23 cellular contexts compared by ENCODE assay signal in the genomic region with DNA sequence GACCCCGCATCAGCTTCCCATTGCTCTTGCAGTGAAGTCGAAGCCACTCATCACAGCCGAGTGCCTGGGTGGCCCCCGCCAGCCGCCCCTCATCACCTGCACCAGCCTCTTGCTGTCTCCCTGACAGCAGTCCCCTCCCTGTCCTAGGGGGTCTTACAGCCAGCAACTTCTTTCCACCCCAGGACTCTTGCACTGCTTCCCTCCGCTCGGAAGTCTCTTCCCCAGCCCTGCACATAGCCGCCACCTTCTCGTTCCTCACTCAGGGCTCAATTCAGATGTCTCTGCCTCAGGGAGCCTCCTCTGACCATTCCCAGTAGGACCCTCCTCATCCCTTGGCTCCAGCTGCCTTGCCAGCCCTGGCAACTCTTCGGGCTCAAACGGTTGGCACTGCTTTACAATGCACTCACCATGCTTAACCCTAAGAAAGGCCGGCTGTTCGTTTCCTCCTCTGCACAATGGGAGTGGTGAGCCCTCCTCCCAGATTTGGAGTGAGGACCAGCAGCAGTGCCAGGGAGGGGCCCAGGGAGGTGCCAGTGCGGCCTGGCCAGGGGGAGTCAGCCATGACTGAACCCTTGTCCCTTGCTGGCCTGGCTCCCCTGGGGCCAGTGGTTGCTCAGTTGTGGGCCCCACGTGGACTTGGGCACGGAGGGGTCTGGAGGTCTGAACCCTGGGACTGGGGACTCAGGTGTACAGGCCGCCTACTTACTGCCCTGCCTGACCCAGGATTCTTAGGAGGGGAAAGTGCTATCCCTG. TPM values are rescaled to one million over a fixed set of nuclear protein-coding genes. Genes with fewer than 3 reads are reported as not detected.
DNase-seq lines count a peak whose midpoint lies in the region; ATAC-seq and TF ChIP-seq lines count a peak whose summit lies in the region.
"Had no signal": no experiment of that assay in that cellular context is flagged by ENCODE, and none has a peak within 500 bp of the region (broad histone marks: within the 10 kb centered on the region; RNA-seq: fewer than 3 reads in every experiment).

No MANE protein-coding gene starts in this region.

- H2AFZ ChIP-seq in osteoblast (ENCODE audit: low read length), result no peak overlapping the region
- H2AFZ ChIP-seq: GM23338 had no signal

- peaks cover 19% of the 10 kb centered on the region for H3K4me1 ChIP-seq in osteoblast (ENCODE audit: insufficient read depth, low read length)

- no peak for DNase-seq in activated CD4-positive, alpha-beta T cell treated with anti-CD3 and anti-CD28 coated beads, Interleukin-2, amount 10 ng/mL, durations not matched to agents 7 days and 5 days
- no peak for DNase-seq in activated CD4-positive, alpha-beta T cell treated with anti-CD3 and anti-CD28 coated beads, Interleukin-2, amount 50 U/mL, for 1 hour
- DNase-seq in activated naive CD8-positive, alpha-beta T cell treated with anti-CD3 and anti-CD28 coated beads, Interleukin-2, amount 10 ng/mL, durations not matched to agents 7 days and 5 days, result no peak
- DNase-seq in osteoblast (ENCODE audit: insufficient read length, low spot score, missing footprints), result peak; percentile 38
- no peak for DNase-seq in MG63
- no peak for DNase-seq in erythroblast (lab: John Stamatoyannopoulos, UW)
- DNase-seq: ACHN; activated CD8-positive, alpha-beta memory T cell treated with anti-CD3 and anti-CD28 coated beads, Interleukin-2, amount 10 ng/mL, durations not matched to agents 7 days and 5 days; dermis blood vessel endothelial cell; EL; mucosa of descending colon; NCI-H1092; NCI-H526 treated with DMSO at 0.1 percent for 48 hours; occipital lobe; stimulated activated CD4-positive, alpha-beta T cell treated with anti-CD3 and anti-CD28 coated beads, Interleukin-15, amount 100 ng/mL, for 24 hours; stomach had no signal

- H3K27me3 ChIP-seq in osteoblast (ENCODE audit: insufficient read depth, low read length) (no peaks in the 10 kb centered on the region), MG63 (no peaks in the 10 kb centered on the region)
- H3K27me3 ChIP-seq: right atrium auricular region had no signal

- no peak for ATAC-seq in activated naive CD8-positive, alpha-beta T cell treated with anti-CD3 and anti-CD28 coated beads, Interleukin-2, amount 10 ng/mL, durations not matched to agents 7 days and 5 days (ENCODE audit: low read depth)
- no peak for ATAC-seq in HG03039 (IDR thresholded peaks at IDR 0.05; ENCODE audit: unreplicated experiment)
- ATAC-seq: activated CD8-positive, alpha-beta memory T cell treated with anti-CD3 and anti-CD28 coated beads, Interleukin-2, amount 10 ng/mL, durations not matched to agents 7 days and 5 days; esophagus mucosa; GM23338; mucosa of descending colon; Right ventricle myocardium inferior had no signal

- H3K36me3 Mint-ChIP-seq in activated CD4-positive, alpha-beta T cell treated with anti-CD3 and anti-CD28 coated beads, Interleukin-2, amount 10 ng/mL, durations not matched to agents 7 days and 5 days (ENCODE audit: low read depth), result peaks cover 93% of the 10 kb centered on the region
- peaks cover 2% of the 10 kb centered on the region for H3K36me3 Mint-ChIP-seq in IgD-negative memory B cell
- H3K36me3 Mint-ChIP-seq in activated naive CD8-positive, alpha-beta T cell treated with anti-CD3 and anti-CD28 coated beads, Interleukin-2, amount 10 ng/mL, durations not matched to agents 7 days and 5 days, result peaks cover 36% of the 10 kb centered on the region
- H3K36me3 Mint-ChIP-seq: activated CD8-positive, alpha-beta memory T cell treated with anti-CD3 and anti-CD28 coated beads, Interleukin-2, amount 10 ng/mL, durations not matched to agents 7 days and 5 days had no signal

- H3K36me3 ChIP-seq in osteoblast (ENCODE audit: insufficient read depth, low read length) (peaks cover 11% of the 10 kb centered on the region), MG63 (peaks cover 31% of the 10 kb centered on the region)
- H3K36me3 ChIP-seq: right atrium auricular region had no signal

- no peaks in the 10 kb centered on the region for H3K9me3 Mint-ChIP-seq in activated CD4-positive, alpha-beta T cell treated with anti-CD3 and anti-CD28 coated beads, Interleukin-2, amount 10 ng/mL, durations not matched to agents 7 days and 5 days
- no peaks in the 10 kb centered on the region for H3K9me3 Mint-ChIP-seq in IgD-negative memory B cell
- H3K9me3 Mint-ChIP-seq in activated naive CD8-positive, alpha-beta T cell treated with anti-CD3 and anti-CD28 coated beads, Interleukin-2, amount 10 ng/mL, durations not matched to agents 7 days and 5 days, result no peaks in the 10 kb centered on the region
- H3K9me3 Mint-ChIP-seq: GM23338 had no signal

- CTCF ChIA-PET in activated CD4-positive, alpha-beta T cell treated with anti-CD3 and anti-CD28 coated beads, Interleukin-2, amount 10 ng/mL, durations not matched to agents 7 days and 5 days (lab: Charles Lee), result interaction anchor here (0.9 to 10.7 kb wide), 7 partner anchors 8 to 81 kb away, joined by 3 to 99 read pairs (median 5); no protein-coding TSS in a partner anchor

- peaks cover 12% of the 10 kb centered on the region for H4K20me1 ChIP-seq in osteoblast (ENCODE audit: insufficient read depth, low read length)

- H3K27ac Mint-ChIP-seq in activated CD4-positive, alpha-beta T cell treated with anti-CD3 and anti-CD28 coated beads, Interleukin-2, amount 10 ng/mL, durations not matched to agents 7 days and 5 days, result peak overlapping the region; percentile 91
- peak overlapping the region; percentile 97 to 98 (median 97) for H3K27ac Mint-ChIP-seq in IgD-negative memory B cell
- H3K27ac Mint-ChIP-seq in activated naive CD8-positive, alpha-beta T cell treated with anti-CD3 and anti-CD28 coated beads, Interleukin-2, amount 10 ng/mL, durations not matched to agents 7 days and 5 days, result peak overlapping the region; percentile 93
- H3K27ac Mint-ChIP-seq: activated CD8-positive, alpha-beta memory T cell treated with anti-CD3 and anti-CD28 coated beads, Interleukin-2, amount 10 ng/mL, durations not matched to agents 7 days and 5 days; GM23338 had no signal

- TF ChIP-seq CTCF in osteoblast (IDR thresholded peaks at IDR 0.05; ENCODE audit: extremely low read depth, low read depth, low read length), result no peak

- no peaks in the 10 kb centered on the region for H3K79me2 ChIP-seq in osteoblast (ENCODE audit: insufficient read depth, low read length)

- POLR2A ChIA-PET in activated CD4-positive, alpha-beta T cell treated with anti-CD3 and anti-CD28 coated beads, Interleukin-2, amount 10 ng/mL, durations not matched to agents 7 days and 5 days (lab: Charles Lee), result no interaction called here
- POLR2A ChIA-PET in activated naive CD8-positive, alpha-beta T cell treated with anti-CD3 and anti-CD28 coated beads, Interleukin-2, amount 10 ng/mL, durations not matched to agents 7 days and 5 days (lab: Charles Lee), result interaction anchor here (0.8 to 10.9 kb wide), 10 partner anchors 5 to 81 kb away, joined by 3 to 174 read pairs (median 6); partner anchors contain the start of gene TCF7

- H3K9me3 ChIP-seq in osteoblast (ENCODE audit: low read depth, low read length), result no peaks in the 10 kb centered on the region
- no peaks in the 10 kb centered on the region for H3K9me3 ChIP-seq in MG63
- H3K9me3 ChIP-seq: mucosa of descending colon, right atrium auricular region, stomach had no signal

- H3K4me3 ChIP-seq in osteoblast (ENCODE audit: insufficient read depth, low read length), result no peak overlapping the region
- no peak overlapping the region for H3K4me3 ChIP-seq in MG63
- H3K4me3 ChIP-seq: GM23338, mucosa of descending colon, right atrium auricular region, stomach had no signal

- no peak for TF ChIP-seq POLR2A in erythroblast (IDR thresholded peaks at IDR 0.05; ENCODE audit: low read length)

- no peak overlapping the region for H3K4me2 ChIP-seq in osteoblast (ENCODE audit: insufficient read depth, low read length)
- H3K4me2 ChIP-seq: GM23338 had no signal

- peaks cover 1% of the 10 kb centered on the region for H3K27me3 Mint-ChIP-seq in activated CD4-positive, alpha-beta T cell treated with anti-CD3 and anti-CD28 coated beads, Interleukin-2, amount 10 ng/mL, durations not matched to agents 7 days and 5 days
- H3K27me3 Mint-ChIP-seq in IgD-negative memory B cell, result no peaks in the 10 kb centered on the region
- H3K27me3 Mint-ChIP-seq in activated naive CD8-positive, alpha-beta T cell treated with anti-CD3 and anti-CD28 coated beads, Interleukin-2, amount 10 ng/mL, durations not matched to agents 7 days and 5 days, result no peaks in the 10 kb centered on the region

- H3K27ac ChIP-seq in osteoblast (ENCODE audit: low read depth, low read length), result no peak overlapping the region
- H3K27ac ChIP-seq: right atrium auricular region, stomach, VCaP had no signal

- peaks cover 84% of the 10 kb centered on the region for H3K4me1 Mint-ChIP-seq in activated CD4-positive, alpha-beta T cell treated with anti-CD3 and anti-CD28 coated beads, Interleukin-2, amount 10 ng/mL, durations not matched to agents 7 days and 5 days
- peaks cover 34 to 67% (median 44%) of the 10 kb centered on the region in 3 donors for H3K4me1 Mint-ChIP-seq in IgD-negative memory B cell
- peaks cover 77% of the 10 kb centered on the region for H3K4me1 Mint-ChIP-seq in activated naive CD8-positive, alpha-beta T cell treated with anti-CD3 and anti-CD28 coated beads, Interleukin-2, amount 10 ng/mL, durations not matched to agents 7 days and 5 days
- H3K4me1 Mint-ChIP-seq: GM23338 had no signal

- peak overlapping the region; percentile 82 for H3K4me3 Mint-ChIP-seq in activated CD4-positive, alpha-beta T cell treated with anti-CD3 and anti-CD28 coated beads, Interleukin-2, amount 10 ng/mL, durations not matched to agents 7 days and 5 days
- peak overlapping the region in 3 of 4 donors; percentile 48 to 76 (median 70) for H3K4me3 Mint-ChIP-seq in IgD-negative memory B cell
- peak overlapping the region; percentile 77 for H3K4me3 Mint-ChIP-seq in activated naive CD8-positive, alpha-beta T cell treated with anti-CD3 and anti-CD28 coated beads, Interleukin-2, amount 10 ng/mL, durations not matched to agents 7 days and 5 days
- H3K4me3 Mint-ChIP-seq: activated CD8-positive, alpha-beta memory T cell treated with anti-CD3 and anti-CD28 coated beads, Interleukin-2, amount 10 ng/mL, durations not matched to agents 7 days and 5 days; GM23338 had no signal

RNA-seq across cellular contexts. Expression of gene TCF7, which starts 6.1 kb away (rescaled TPM):
- total RNA-seq in activated CD4-positive, alpha-beta T cell treated with anti-CD3 and anti-CD28 coated beads, Interleukin-2, amount 10 ng/mL, durations not matched to agents 7 days and 5 days, result 100 to 1,000 TPM; 271 to 283 TPM
- 41.7 TPM for polyA plus RNA-seq in IgD-negative memory B cell
- total RNA-seq in activated naive CD8-positive, alpha-beta T cell treated with anti-CD3 and anti-CD28 coated beads, Interleukin-2, amount 10 ng/mL, durations not matched to agents 7 days and 5 days, result 100 to 1,000 TPM; 283 to 315 TPM
- 2.9 and 3.3 TPM in 2 replicates for total RNA-seq in osteoblast
- 8.9 and 12.0 TPM in 2 replicates for total RNA-seq in MG63 (2014; rRNA removed; shearing (Covaris generic); ENCODE audit: low replicate concordance)
- total RNA-seq: occipital lobe had no signal

RNA-seq across cellular contexts. Expression of gene SKP1, which starts 56.2 kb away (rescaled TPM):
- 100 to 1,000 TPM; 194 to 197 TPM for total RNA-seq in activated CD4-positive, alpha-beta T cell treated with anti-CD3 and anti-CD28 coated beads, Interleukin-2, amount 10 ng/mL, durations not matched to agents 7 days and 5 days
- polyA plus RNA-seq in IgD-negative memory B cell, result 875 TPM
- total RNA-seq in activated naive CD8-positive, alpha-beta T cell treated with anti-CD3 and anti-CD28 coated beads, Interleukin-2, amount 10 ng/mL, durations not matched to agents 7 days and 5 days, result 100 to 1,000 TPM; 193 to 206 TPM
- 123 and 145 TPM in 2 replicates for total RNA-seq in osteoblast
- 939 and 1,191 TPM in 2 replicates for total RNA-seq in MG63 (2014; rRNA removed; shearing (Covaris generic); ENCODE audit: low replicate concordance)

Comparison
In these comparisons a context has a peak if more than half of its experiments do, and no peak if none do; other contexts are left out.
1. RNA of gene TCF7, which starts 6.1 kb away (total RNA-seq): 283 to 315 TPM in activated naive CD8-positive, alpha-beta T cell treated with anti-CD3 and anti-CD28 coated beads, Interleukin-2, amount 10 ng/mL, durations not matched to agents 7 days and 5 days and 271 to 283 TPM in activated CD4-positive, alpha-beta T cell treated with anti-CD3 and anti-CD28 coated beads, Interleukin-2, amount 10 ng/mL, durations not matched to agents 7 days and 5 days; 8.9 to 12.0 TPM in MG63 and 2.9 to 3.3 TPM in osteoblast; every median in the first group is over 10 times any median in the second.
2. Peak in every context shown above with its lines, with median percentiles within 50 percentile points of each other: H3K27ac Mint-ChIP-seq and H3K4me3 Mint-ChIP-seq.